In the genomic region with DNA sequence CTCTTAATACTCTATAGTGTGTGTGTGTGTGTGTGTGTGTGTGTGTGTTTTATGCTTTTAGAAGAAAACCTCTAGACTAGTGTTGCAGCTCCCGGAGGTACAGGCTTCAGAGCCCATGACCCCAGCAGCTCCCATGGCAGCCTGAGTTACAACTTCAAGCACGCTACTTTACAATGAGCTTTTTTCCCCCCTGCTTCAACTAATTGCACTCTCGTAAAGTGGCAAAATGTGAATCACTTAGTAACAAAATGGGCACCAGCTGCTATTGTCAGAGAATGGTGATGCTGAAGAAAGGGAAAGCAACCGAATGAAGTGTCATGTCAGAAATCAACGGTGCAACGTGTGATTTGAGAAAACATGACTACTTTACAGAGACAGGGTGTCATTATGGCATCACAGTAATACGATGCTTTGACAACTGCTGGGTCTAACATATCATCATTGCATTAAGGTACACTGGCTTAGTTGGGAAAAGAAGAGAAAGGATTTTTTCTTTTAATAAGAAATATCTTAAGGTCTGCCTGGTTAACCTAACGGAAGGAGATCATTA, we compare ENCODE assay signal across 31 cellular contexts. TPM values are rescaled to one million over a fixed set of nuclear protein-coding genes. Genes with fewer than 3 reads are reported as not detected.
DNase-seq lines count a peak whose midpoint lies in the region; ATAC-seq lines count a peak whose summit lies in the region.
"Had no signal": no experiment of that assay in that cellular context is flagged by ENCODE, and none has a peak within 500 bp of the region (broad histone marks: within the 10 kb centered on the region; RNA-seq: fewer than 3 reads in every experiment).

No MANE protein-coding gene starts in this region.

- H3K9me3 Mint-ChIP-seq in activated T-cell treated with anti-CD3 and anti-CD28 coated beads, Interleukin-2, amount 50 U/mL, for 4 hours, result peaks cover 8% of the 10 kb centered on the region
- H3K9me3 Mint-ChIP-seq: GM23338 had no signal

- H3K4me1 ChIP-seq in endocrine pancreas (ENCODE audit: control insufficient read depth, insufficient read depth, low read length), result peaks cover 29% of the 10 kb centered on the region
- H3K4me1 ChIP-seq: BLaER1 treated with 17β-estradiol and CSF1 and Interleukin-3, amounts not matched to agents 10 nM and 100 nM; esophagus muscularis mucosa; lower lobe of right lung; prostate gland; sigmoid colon had no signal

- H3K27me3 ChIP-seq in endocrine pancreas (ENCODE audit: control insufficient read depth, insufficient read depth, low read length), result no peaks in the 10 kb centered on the region
- H3K27me3 ChIP-seq: BLaER1 treated with 17β-estradiol and CSF1 and Interleukin-3, amounts not matched to agents 10 nM and 100 nM; esophagus muscularis mucosa; heart left ventricle; sigmoid colon had no signal

- H3K4me1 Mint-ChIP-seq in activated T-cell treated with anti-CD3 and anti-CD28 coated beads, Interleukin-2, amount 50 U/mL, for 4 hours (ENCODE audit: low read depth), result no peaks in the 10 kb centered on the region
- H3K4me1 Mint-ChIP-seq: central memory CD8-positive, alpha-beta T cell; naive B cell; stimulated activated naive CD8-positive, alpha-beta T cell treated with anti-CD3 and anti-CD28 coated beads, Interleukin-15, amount 100 ng/mL, for 72 hours had no signal

- ATAC-seq in activated T-cell treated with anti-CD3 and anti-CD28 coated beads, Interleukin-2, amount 50 U/mL, for 4 hours, result no peak
- ATAC-seq in GM18873 (IDR thresholded peaks at IDR 0.05; ENCODE audit: low FRiP score, unreplicated experiment), result no peak
- ATAC-seq: activated T-cell treated with anti-CD3 and anti-CD28 coated beads, Interleukin-2, amount 50 U/mL, for 72 hours; GM23338; lower lobe of right lung; Right ventricle myocardium inferior; stimulated activated naive CD8-positive, alpha-beta T cell treated with anti-CD3 and anti-CD28 coated beads, Interleukin-15, amount 100 ng/mL, for 72 hours had no signal

- no peaks in the 10 kb centered on the region for H3K36me3 Mint-ChIP-seq in activated T-cell treated with anti-CD3 and anti-CD28 coated beads, Interleukin-2, amount 50 U/mL, for 4 hours (ENCODE audit: insufficient read depth)
- H3K36me3 Mint-ChIP-seq: naive B cell had no signal

- DNase-seq in DMS 273 (lab: John Stamatoyannopoulos, UW; ENCODE audit: unreplicated experiment) (peak; percentile 30), DMS 273 treated with DMSO at 0.1 percent for 48 hours (lab: John Stamatoyannopoulos, UW) (no peak), NCI-H1417 treated with DMSO at 0.1 percent for 48 hours (lab: John Stamatoyannopoulos, UW) (peak; percentile 85), NCI-H2171 treated with DMSO at 0.1 percent for 48 hours (lab: John Stamatoyannopoulos, UW) (peak; percentile 83), globus pallidus (ENCODE audit: low spot score) (no peak)
- no peak for DNase-seq in activated T-cell treated with anti-CD3 and anti-CD28 coated beads, Interleukin-2, amount 50 U/mL, for 4 hours
- DNase-seq: activated CD4-positive, alpha-beta T cell treated with anti-CD3 and anti-CD28 coated beads, Interleukin-2, amount 50 U/mL, for 48 hours; activated CD4-positive, CD25-positive, alpha-beta regulatory T cell treated with anti-CD3 and anti-CD28 coated beads, Interleukin-2, amount 50 U/mL, for 72 hours; activated T-cell treated with anti-CD3 and anti-CD28 coated beads, Interleukin-2, amount 50 U/mL, for 72 hours; dermis blood vessel endothelial cell; DMS79; foreskin fibroblast; heart left ventricle; lower lobe of right lung; midbrain; naive B cell; occipital lobe; sigmoid colon; stimulated activated CD4-positive, alpha-beta T cell treated with anti-CD3 and anti-CD28 coated beads, Interleukin-12 subunit alpha, Interleukin-12 subunit beta, amount 100 ng/mL, for 4 hours; stimulated activated CD4-positive, alpha-beta T cell treated with anti-CD3 and anti-CD28 coated beads, Interleukin-2, amount 100 ng/mL, for 48 hours; stimulated activated naive CD8-positive, alpha-beta T cell treated with anti-CD3 and anti-CD28 coated beads, Interleukin-15, amount 100 ng/mL, for 72 hours had no signal

- H3K36me3 ChIP-seq in endocrine pancreas (ENCODE audit: control insufficient read depth, insufficient read depth, low read length), result no peaks in the 10 kb centered on the region
- H3K36me3 ChIP-seq: BLaER1 treated with 17β-estradiol and CSF1 and Interleukin-3, amounts not matched to agents 10 nM and 100 nM; esophagus muscularis mucosa; heart left ventricle; lower lobe of right lung; prostate gland; sigmoid colon; thoracic aorta had no signal

- no peak overlapping the region for H3K9ac ChIP-seq in endocrine pancreas (ENCODE audit: control insufficient read depth, insufficient read depth, low read length)
- H3K9ac ChIP-seq: BLaER1 treated with 17β-estradiol and CSF1 and Interleukin-3, amounts not matched to agents 10 nM and 100 nM had no signal

- H3K4me3 ChIP-seq in endocrine pancreas (ENCODE audit: control insufficient read depth, insufficient read depth, low read length), result peak overlapping the region; percentile 18
- H3K4me3 ChIP-seq: BLaER1 treated with 17β-estradiol and CSF1 and Interleukin-3, amounts not matched to agents 10 nM and 100 nM; esophagus muscularis mucosa; GM23338; heart left ventricle; lower lobe of right lung; prostate gland; sigmoid colon; thoracic aorta had no signal

- no peaks in the 10 kb centered on the region for H3K9me3 ChIP-seq in endocrine pancreas (ENCODE audit: control insufficient read depth, low read length)
- H3K9me3 ChIP-seq: BLaER1 treated with 17β-estradiol and CSF1 and Interleukin-3, amounts not matched to agents 10 nM and 100 nM; esophagus muscularis mucosa; heart left ventricle; lower lobe of right lung; prostate gland; sigmoid colon; thoracic aorta had no signal

- no peak overlapping the region for H3K4me3 Mint-ChIP-seq in activated T-cell treated with anti-CD3 and anti-CD28 coated beads, Interleukin-2, amount 50 U/mL, for 4 hours
- H3K4me3 Mint-ChIP-seq: activated T-cell treated with anti-CD3 and anti-CD28 coated beads, Interleukin-2, amount 50 U/mL, for 72 hours; central memory CD8-positive, alpha-beta T cell; GM23338; naive B cell; stimulated activated naive CD8-positive, alpha-beta T cell treated with anti-CD3 and anti-CD28 coated beads, Interleukin-15, amount 100 ng/mL, for 72 hours had no signal

- H3K27me3 Mint-ChIP-seq in activated T-cell treated with anti-CD3 and anti-CD28 coated beads, Interleukin-2, amount 50 U/mL, for 4 hours (ENCODE audit: low read depth), result no peaks in the 10 kb centered on the region
- H3K27me3 Mint-ChIP-seq: central memory CD8-positive, alpha-beta T cell; naive B cell; stimulated activated naive CD8-positive, alpha-beta T cell treated with anti-CD3 and anti-CD28 coated beads, Interleukin-15, amount 100 ng/mL, for 72 hours had no signal

RNA-seq across cellular contexts. Expression of gene ESRRG, which starts 40.5 kb away (rescaled TPM):
- not detected for total RNA-seq in activated T-cell treated with anti-CD3 and anti-CD28 coated beads, Interleukin-2, amount 50 U/mL, for 4 hours
- total RNA-seq: activated T-cell treated with anti-CD3 and anti-CD28 coated beads, Interleukin-2, amount 50 U/mL, for 72 hours; dermis blood vessel endothelial cell; T-helper 2 cell treated with Interferon-gamma antibody and Interleukin-4, amounts not matched to agents 100 ng/mL and 5 ng/mL, for 36 hours; thoracic aorta had no signal

Comparison
In these comparisons a context has a peak if more than half of its experiments do, and no peak if none do; other contexts are left out.
1. DNase-seq: peak in DMS 273 (single experiment), NCI-H1417 treated with DMSO at 0.1 percent for 48 hours (single experiment) and NCI-H2171 treated with DMSO at 0.1 percent for 48 hours (single experiment); none in DMS 273 treated with DMSO at 0.1 percent for 48 hours (single experiment), activated T-cell treated with anti-CD3 and anti-CD28 coated beads, Interleukin-2, amount 50 U/mL, for 4 hours (single experiment) and globus pallidus (single experiment).